ENCODE assay signal across 15 cellular contexts in the genomic region with DNA sequence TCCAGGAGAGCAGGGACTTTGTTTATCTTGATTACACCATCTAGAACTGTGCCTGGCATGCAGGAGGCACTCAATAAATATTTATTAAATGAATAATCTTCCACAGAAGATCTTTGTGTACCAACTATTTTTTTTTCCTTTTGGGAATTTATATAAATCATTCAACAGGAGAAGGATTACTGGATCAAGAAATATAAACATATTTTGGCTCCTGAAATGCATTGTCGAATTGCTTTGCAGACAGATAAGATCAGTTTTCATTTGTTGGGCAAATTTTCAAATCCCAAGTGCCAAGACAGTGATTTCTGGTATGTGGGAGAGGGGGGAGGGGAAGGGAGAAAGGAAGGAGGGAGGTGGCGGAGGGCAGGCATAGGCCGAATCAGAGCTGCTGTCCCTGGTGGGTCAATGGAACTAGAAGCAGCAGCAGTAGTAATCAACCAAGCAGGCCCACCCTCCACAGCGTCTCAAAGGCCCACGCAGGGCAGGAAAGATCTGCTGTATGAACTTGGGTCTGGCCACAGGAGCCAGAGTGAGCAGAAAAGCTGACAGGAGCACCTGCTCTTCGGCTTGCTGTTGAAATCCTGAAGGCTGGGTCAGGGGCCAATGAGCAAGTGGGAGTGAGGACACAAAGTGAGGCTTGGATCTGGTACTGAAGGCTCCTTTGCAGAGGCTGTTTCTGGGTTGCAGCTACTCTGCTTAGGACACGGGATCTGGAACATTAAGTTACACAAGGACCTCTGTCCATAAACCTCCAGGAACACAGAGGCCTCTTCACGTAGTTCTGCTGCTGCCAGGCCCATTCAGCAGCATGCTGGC. TPM values are rescaled to one million over a fixed set of nuclear protein-coding genes. Genes with fewer than 3 reads are reported as not detected.
DNase-seq lines count a peak whose midpoint lies in the region; ATAC-seq and TF ChIP-seq lines count a peak whose summit lies in the region.
"Had no signal": no experiment of that assay in that cellular context is flagged by ENCODE, and none has a peak within 500 bp of the region (broad histone marks: within the 10 kb centered on the region; RNA-seq: fewer than 3 reads in every experiment).

No MANE protein-coding gene starts in this region.

- H3K36me3 ChIP-seq in iPS-20b (ENCODE audit: insufficient read depth, low read depth, low read length), result no peaks in the 10 kb centered on the region
- no peaks in the 10 kb centered on the region for H3K36me3 ChIP-seq in psoas muscle (ENCODE audit: insufficient read depth in 1 of 2, low read depth in 1 of 2)
- H3K36me3 ChIP-seq: neutrophil had no signal

- TF ChIP-seq CTCF in psoas muscle (IDR thresholded peaks at IDR 0.05), result no peak

- H3K27ac ChIP-seq in iPS-20b (ENCODE audit: low read length) (no peak overlapping the region), psoas muscle (peak overlapping the region; percentile 58)
- H3K27ac ChIP-seq: neutrophil had no signal

- H3K9ac ChIP-seq in iPS-20b (ENCODE audit: low read depth, low read length), result 0 out of 2 replicates have a peak overlapping the region, but pooled peaks have one; percentile 13

- intact Hi-C loops in psoas muscle (cut with DNase I), result no loop called here

- H3K4me1 ChIP-seq in iPS-20b (ENCODE audit: insufficient read depth, low read length) (peaks cover 24% of the 10 kb centered on the region; the same call in 1 of the 2 replicates), psoas muscle (peaks cover 16% of the 10 kb centered on the region)

- H3K4me3 ChIP-seq in iPS-20b (ENCODE audit: low read length) (no peak overlapping the region), psoas muscle (peak overlapping the region; percentile 13)

- in situ Hi-C loops in G401 (cut with HindIII; ENCODE audit: low sequenced_read_pairs), result no loop called here

- WGBS in psoas muscle, 3 donors, result 12 to 20% (median 17%) methylated on average over 8 of the region's 8 CpGs

- DNase-seq in Ammon's horn (ENCODE audit: low spot score), result peak; percentile 32
- peak; percentile 19 for DNase-seq in amniotic epithelial cell (ENCODE audit: low read depth)
- DNase-seq in psoas muscle, result peak; percentile 50 to 66
- DNase-seq in SIG-M5 treated with dmso at 0.1 percent for 504 hours (lab: John Stamatoyannopoulos, UW; ENCODE audit: unreplicated experiment), result no peak
- no peak for DNase-seq in NCI-H510A (lab: John Stamatoyannopoulos, UW)
- no peak for DNase-seq in RKO (ENCODE audit: low spot score)
- DNase-seq in G401 (ENCODE audit: low spot score), result no peak
- DNase-seq: activated CD4-positive, alpha-beta memory T cell treated with anti-CD3 and anti-CD28 coated beads for 36 hours; activated naive CD4-positive, alpha-beta T cell treated with anti-CD3 and anti-CD28 coated beads, Interleukin-2, amount 10 ng/mL, durations not matched to agents 7 days and 5 days; HCEC 1CT; KBM-7; NCI-H226; SW 1271 had no signal

- H3K9me3 ChIP-seq in iPS-20b (ENCODE audit: insufficient read depth, low read depth, low read length), result no peaks in the 10 kb centered on the region
- no peaks in the 10 kb centered on the region for H3K9me3 ChIP-seq in psoas muscle
- H3K9me3 ChIP-seq: neutrophil had no signal

- no peaks in the 10 kb centered on the region for H3K27me3 ChIP-seq in iPS-20b (ENCODE audit: insufficient read depth, low read length)
- H3K27me3 ChIP-seq in psoas muscle (ENCODE audit: insufficient read depth in 3 of 3, low read length in 2 of 3), result peaks cover 0 to 1% (median 0%) of the 10 kb centered on the region in 3 donors
- H3K27me3 ChIP-seq: neutrophil had no signal

- ATAC-seq in psoas muscle, result peak; percentile 80 to 89 (median 86)

RNA-seq across cellular contexts. Expression of a gene that starts 15.8 kb away (rescaled TPM):
- 1 to 10 TPM in 2 of 4 donors, under 1 TPM in 2; 0.73 to 2.0 (median 0.99) TPM for total RNA-seq in psoas muscle
- polyA plus RNA-seq in psoas muscle, result 1 to 10 TPM in 1 of 3 donors, under 1 TPM in 2; 0.55 to 1.3 (median 0.95) TPM
- total RNA-seq in G401 (2014; rRNA removed; shearing (Covaris generic)), result 0.49 and 0.85 TPM in 2 replicates

Comparison
In these comparisons a context has a peak if more than half of its experiments do, and no peak if none do; other contexts are left out.
1. DNase-seq: peak in Ammon's horn (single experiment), amniotic epithelial cell (single experiment) and psoas muscle (2 of 2); none in SIG-M5 treated with dmso at 0.1 percent for 504 hours (single experiment), NCI-H510A (single experiment), RKO (single experiment) and G401 (single experiment).